Comparison of ENCODE assay signal across 8 cellular contexts in genomic region chr10:113087082-113088029, GRCh38.
DNase-seq lines count a peak whose midpoint lies in the region; ATAC-seq and TF ChIP-seq lines count a peak whose summit lies in the region.

No MANE protein-coding gene starts in this region.

- H3K4me3 Mint-ChIP-seq in activated CD4-positive, alpha-beta T cell treated with anti-CD3 and anti-CD28 coated beads, Interleukin-2, amount 10 ng/mL, durations not matched to agents 7 days and 5 days = no peak overlapping the region

- H3K36me3 ChIP-seq in SK-N-SH (replicated peaks in 1 of 2; ENCODE audit: control insufficient read depth in 1 of 2, insufficient read depth in 2 of 2, low read length in 1 of 2) = no peaks in the 10 kb centered on the region

- no peak for TF ChIP-seq CTCF in SK-N-SH (IDR thresholded peaks at IDR 0.05)
- no peak for TF ChIP-seq CTCF in foreskin fibroblast (IDR thresholded peaks at IDR 0.05; ENCODE audit: low read depth, low read length)
- no peak for TF ChIP-seq CTCF in retinal pigment epithelial cell (conservative IDR thresholded peaks at IDR 0.05; ENCODE audit: low read depth, low read length)

- no peaks in the 10 kb centered on the region for H3K9me3 Mint-ChIP-seq in activated CD4-positive, alpha-beta T cell treated with anti-CD3 and anti-CD28 coated beads, Interleukin-2, amount 10 ng/mL, durations not matched to agents 7 days and 5 days

- no peaks in the 10 kb centered on the region for H3K27me3 ChIP-seq in SK-N-SH (ENCODE audit: insufficient read depth)

- ATAC-seq in HG02623 (IDR thresholded peaks at IDR 0.05; ENCODE audit: unreplicated experiment) = no peak

- peaks cover 17% of the 10 kb centered on the region for H3F3A ChIP-seq in SK-N-SH (replicated peaks; ENCODE audit: insufficient read depth)

- H3K4me1 Mint-ChIP-seq in activated CD4-positive, alpha-beta T cell treated with anti-CD3 and anti-CD28 coated beads, Interleukin-2, amount 10 ng/mL, durations not matched to agents 7 days and 5 days = no peaks in the 10 kb centered on the region

- peak overlapping the region; percentile 59 to 92; a peak in 3 of 4 replicates for H3K27ac ChIP-seq in SK-N-SH (ENCODE audit: low read depth in 2 of 2, low read length in 1 of 2)

- H3K4me3 ChIP-seq in SK-N-SH (ENCODE audit: low read depth in 2 of 2, low read length in 1 of 2) = no peak overlapping the region
- H3K4me3 ChIP-seq in foreskin fibroblast (ENCODE audit: low read depth in 1 of 2, low read length in 2 of 2) = no peak overlapping the region
- no peak overlapping the region for H3K4me3 ChIP-seq in retinal pigment epithelial cell (ENCODE audit: low read length)

- no peaks in the 10 kb centered on the region for H3K9me3 ChIP-seq in SK-N-SH

- H3K9ac ChIP-seq in SK-N-SH = peak overlapping the region; percentile 27; the same call in 1 of the 2 replicates

- H3K27ac Mint-ChIP-seq in activated CD4-positive, alpha-beta T cell treated with anti-CD3 and anti-CD28 coated beads, Interleukin-2, amount 10 ng/mL, durations not matched to agents 7 days and 5 days = no peak overlapping the region

- TF ChIP-seq RAD21 in SK-N-SH (IDR thresholded peaks at IDR 0.05; ENCODE audit: low read length) = no peak

- POLR2A ChIA-PET in SK-N-SH (lab: Yijun Ruan, JAX) = no interaction called here
- POLR2A ChIA-PET in activated CD4-positive, alpha-beta T cell treated with anti-CD3 and anti-CD28 coated beads, Interleukin-2, amount 10 ng/mL, durations not matched to agents 7 days and 5 days (lab: Charles Lee) = no interaction called here

- H3K4me1 ChIP-seq in SK-N-SH (ENCODE audit: control insufficient read depth in 1 of 2, insufficient read depth in 2 of 2, low read depth in 1 of 2, low read length in 1 of 2) = peaks cover 0 to 15% of the 10 kb centered on the region in 2 experiments; a peak in 2 of 4 replicates

- H3K4me2 ChIP-seq in SK-N-SH = peak overlapping the region; percentile 64

- H3K9me2 ChIP-seq in SK-N-SH = no peaks in the 10 kb centered on the region

- 42% methylated on average over 10 of the region's 11 CpGs for WGBS in SK-N-SH (ENCODE audit: low lambda C conversion rate)

- DNase-seq in GM04504 (ENCODE audit: low read depth) = peak; percentile 98
- DNase-seq in SK-N-SH = no peak
- DNase-seq in foreskin fibroblast = peak; percentile 99
- DNase-seq in retinal pigment epithelial cell (ENCODE audit: low read depth) = peak; percentile 98
- no peak for DNase-seq in OCI-M1 (lab: John Stamatoyannopoulos, UW)
- DNase-seq in activated CD8-positive, alpha-beta memory T cell treated with anti-CD3 and anti-CD28 coated beads for 24 hours = no peak
- DNase-seq in activated CD4-positive, alpha-beta T cell treated with anti-CD3 and anti-CD28 coated beads, Interleukin-2, amount 10 ng/mL, durations not matched to agents 7 days and 5 days = no peak

- no peaks in the 10 kb centered on the region for H3K36me3 Mint-ChIP-seq in activated CD4-positive, alpha-beta T cell treated with anti-CD3 and anti-CD28 coated beads, Interleukin-2, amount 10 ng/mL, durations not matched to agents 7 days and 5 days (ENCODE audit: low read depth)

- CTCF ChIA-PET in SK-N-SH (lab: Yijun Ruan, JAX) = interaction anchor here (0.6 to 1.0 kb wide), 3 partner anchors 28 to 615 kb away, joined by 3 read pairs; no protein-coding TSS in a partner anchor
- CTCF ChIA-PET in activated CD4-positive, alpha-beta T cell treated with anti-CD3 and anti-CD28 coated beads, Interleukin-2, amount 10 ng/mL, durations not matched to agents 7 days and 5 days (lab: Charles Lee) = no interaction called here

- H2AFZ ChIP-seq in SK-N-SH (ENCODE audit: low read depth) = peak overlapping the region; percentile 24; the same call in 1 of the 2 replicates

- H3K27me3 Mint-ChIP-seq in activated CD4-positive, alpha-beta T cell treated with anti-CD3 and anti-CD28 coated beads, Interleukin-2, amount 10 ng/mL, durations not matched to agents 7 days and 5 days = no peaks in the 10 kb centered on the region

- peak; percentile 23 to 78; a peak in 1 of 4 replicates for TF ChIP-seq EP300 in SK-N-SH (IDR thresholded peaks at IDR 0.05; ENCODE audit: borderline replicate concordance in 1 of 2, low read depth in 1 of 2, low read length in 1 of 2)

- no peaks in the 10 kb centered on the region for H4K20me1 ChIP-seq in SK-N-SH (ENCODE audit: insufficient read depth)

- peaks cover 31% of the 10 kb centered on the region; the same call in 1 of the 2 replicates for H3K79me2 ChIP-seq in SK-N-SH (ENCODE audit: insufficient read depth)

TF ChIP-seq in SK-N-SH, 30 proteins besides CTCF, POLR2A, EP300 and RAD21 (continues in another document):
- TF ChIP-seq POLR2AphosphoS5 (IDR thresholded peaks at IDR 0.05; ENCODE audit: low read depth, low read length) = peak; percentile 70; the same call in 1 of the 2 replicates
- TF ChIP-seq TEAD4 (IDR thresholded peaks at IDR 0.05; ENCODE audit: borderline replicate concordance, insufficient read depth) = peak; percentile 57; the same call in 1 of the 2 replicates
- peak; percentile 48; the same call in 1 of the 2 replicates for TF ChIP-seq YY1 (IDR thresholded peaks at IDR 0.05; ENCODE audit: low read depth)
- TF ChIP-seq RFX5 (IDR thresholded peaks at IDR 0.05; ENCODE audit: low read length) = no peak
- no peak for TF ChIP-seq SMC3 (IDR thresholded peaks at IDR 0.05; ENCODE audit: low read depth, low read length)
- peak; percentile 98 for TF ChIP-seq FOSL2 (IDR thresholded peaks at IDR 0.05; ENCODE audit: borderline replicate concordance, low read depth)
- no peak for TF ChIP-seq NRF1 (IDR thresholded peaks at IDR 0.05; ENCODE audit: low read depth, low read length)
- TF ChIP-seq JUND (IDR thresholded peaks at IDR 0.05) = peak; percentile 98
- TF ChIP-seq IRF3 (IDR thresholded peaks at IDR 0.05; ENCODE audit: low read depth, low read length) = no peak
- TF ChIP-seq NFIC (IDR thresholded peaks at IDR 0.05; ENCODE audit: borderline replicate concordance) = peak; percentile 58
- peak; percentile 40; the same call in 1 of the 2 replicates for TF ChIP-seq RCOR1 (IDR thresholded peaks at IDR 0.05; ENCODE audit: low read length)
- TF ChIP-seq MXI1 (IDR thresholded peaks at IDR 0.05; ENCODE audit: low read depth, low read length) = no peak
- TF ChIP-seq SIN3A (IDR thresholded peaks at IDR 0.05; ENCODE audit: borderline replicate concordance, low read depth, low read length) = no peak
- no peak for TF ChIP-seq GATA2 (CRISPR knock-in tag; IDR thresholded peaks at IDR 0.05)
- TF ChIP-seq MEF2A (IDR thresholded peaks at IDR 0.05; ENCODE audit: borderline replicate concordance, low read depth) = peak; percentile 32; the same call in 1 of the 2 replicates
- TF ChIP-seq ELF1 (IDR thresholded peaks at IDR 0.05) = no peak; the same call in 1 of the 2 replicates
- no peak for TF ChIP-seq USF1 (IDR thresholded peaks at IDR 0.05; ENCODE audit: borderline replicate concordance, low read depth)
- TF ChIP-seq REST (IDR thresholded peaks at IDR 0.05; ENCODE audit: low read depth, low read length) = peak; percentile 31; the same call in 1 of the 2 replicates
- TF ChIP-seq GABPA (IDR thresholded peaks at IDR 0.05; ENCODE audit: low read depth) = peak; percentile 81
- TF ChIP-seq TAF1 (IDR thresholded peaks at IDR 0.05; ENCODE audit: borderline replicate concordance, low read depth, low read length) = 0 out of 2 replicates have a peak, but pooled peaks have one; percentile 14
- no peak for TF ChIP-seq FOXJ3 (CRISPR knock-in tag; IDR thresholded peaks at IDR 0.05)
- TF ChIP-seq RXRA (IDR thresholded peaks at IDR 0.05; ENCODE audit: borderline replicate concordance, low read depth) = peak; percentile 7; the same call in 1 of the 2 replicates
- TF ChIP-seq EZH2phosphoT487 (IDR thresholded peaks at IDR 0.05; ENCODE audit: borderline replicate concordance, low read depth) = no peak

Comparison
In these comparisons a context has a peak if more than half of its experiments do, and no peak if none do; other contexts are left out.
1. DNase-seq: peak in GM04504 (single experiment), foreskin fibroblast (2 of 2) and retinal pigment epithelial cell (single experiment); none in SK-N-SH (single experiment), OCI-M1 (single experiment), activated CD8-positive, alpha-beta memory T cell treated with anti-CD3 and anti-CD28 coated beads for 24 hours (single experiment) and activated CD4-positive, alpha-beta T cell treated with anti-CD3 and anti-CD28 coated beads, Interleukin-2, amount 10 ng/mL, durations not matched to agents 7 days and 5 days (single experiment).